ENCODE assay signal across 21 cellular contexts in genomic region chr7:153590136-153590535, GRCh38.
"Had no signal": no experiment of that assay in that cellular context is flagged by ENCODE, and none has a peak within 500 bp of the region (broad histone marks: within the 10 kb centered on the region; RNA-seq: fewer than 3 reads in every experiment).

No MANE protein-coding gene starts in this region.

- H3K4me3 ChIP-seq: MG63 had no signal

- H3K9me3 ChIP-seq: MG63, SK-N-SH had no signal

- H3K27ac ChIP-seq: KMS-11, RWPE1 had no signal

- H3K4me2 ChIP-seq: KMS-11, SK-N-SH had no signal

- H3K9ac ChIP-seq: KMS-11, SK-N-SH had no signal

- H3K27me3 ChIP-seq: MG63 had no signal

- H3K36me3 ChIP-seq: MG63 had no signal

- DNase-seq: IMR-90, NCI-H1092, NCI-H1105 treated with DMSO at 0.1 percent for 48 hours, NCI-H1417 treated with DMSO at 0.1 percent for 48 hours, NCI-H146, NCI-H187, NCI-H2029, NCI-H2081 treated with DMSO at 0.1 percent for 48 hours, NCI-H2171 treated with DMSO at 0.1 percent for 48 hours, NCI-H345, NCI-H446 treated with DMSO at 0.1 percent for 48 hours, NCI-H510A treated with DMSO at 0.1 percent for 48 hours, NCI-H526, SHP77, SK-N-SH, SW 1271, T-helper 1 cell had no signal

- FAIRE-seq: RCC 7860 had no signal
